ENCODE assay signal across 25 cellular contexts in the genomic region with DNA sequence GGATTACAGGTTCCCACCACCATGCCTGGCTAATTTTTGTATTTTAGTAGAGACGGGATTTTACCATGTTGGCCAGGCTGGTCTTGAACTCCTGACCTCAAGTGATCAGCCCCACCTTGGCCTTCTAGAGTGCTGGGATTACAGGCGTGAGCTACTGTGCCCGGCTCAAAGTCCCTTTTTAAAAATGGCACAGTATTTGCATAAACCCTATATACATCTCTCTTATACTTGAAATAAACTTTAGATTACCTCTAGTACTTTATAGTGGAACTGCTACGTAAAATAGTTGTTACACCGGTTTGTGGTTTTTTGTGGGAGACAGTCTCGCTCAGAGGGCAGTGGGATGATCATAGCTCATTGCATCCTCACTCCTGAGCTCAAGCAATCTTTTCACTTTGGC. TPM values are rescaled to one million over a fixed set of nuclear protein-coding genes. Genes with fewer than 3 reads are reported as not detected.
DNase-seq lines count a peak whose midpoint lies in the region; ATAC-seq, FAIRE-seq and TF ChIP-seq lines count a peak whose summit lies in the region.
"Had no signal": no experiment of that assay in that cellular context is flagged by ENCODE, and none has a peak within 500 bp of the region (broad histone marks: within the 10 kb centered on the region; RNA-seq: fewer than 3 reads in every experiment).

No MANE protein-coding gene starts in this region.

- CTCF ChIA-PET in CD4-positive, alpha-beta T cell (lab: Charles Lee) = interaction anchor here (1.0 kb wide), 1 partner anchor 34 kb away, joined by 3 read pairs; no protein-coding TSS in a partner anchor

- no peak for TF ChIP-seq POLR2A in H54 (IDR thresholded peaks at IDR 0.05; ENCODE audit: low read depth, low read length)

- H3K4me3 ChIP-seq in astrocyte (ENCODE audit: insufficient read depth, low read depth, low read length) (no peak overlapping the region), mucosa of descending colon (no peak overlapping the region)
- H3K4me3 ChIP-seq: BLaER1 treated with 17β-estradiol and CSF1 and Interleukin-3, amounts not matched to agents 10 nM and 100 nM; SJCRH30 had no signal

- POLR2A ChIA-PET in CD4-positive, alpha-beta T cell (lab: Charles Lee) = interaction anchor here (0.5 kb wide), 1 partner anchor 32 kb away, joined by 3 read pairs; no protein-coding TSS in a partner anchor

- H3K27ac ChIP-seq in CD4-positive, alpha-beta T cell (ENCODE audit: low read depth, low read length) = no peak overlapping the region
- no peak overlapping the region for H3K27ac ChIP-seq in astrocyte (ENCODE audit: low read depth, low read length)
- H3K27ac ChIP-seq: 22Rv1; BLaER1 treated with 17β-estradiol and CSF1 and Interleukin-3, amounts not matched to agents 10 nM and 100 nM; KMS-11; SJCRH30 had no signal

- peaks cover 25% of the 10 kb centered on the region for H3K4me1 Mint-ChIP-seq in activated T-cell treated with anti-CD3 and anti-CD28 coated beads, Interleukin-2, amount 50 U/mL, for 24 hours (ENCODE audit: low read depth)
- peaks cover 20% of the 10 kb centered on the region for H3K4me1 Mint-ChIP-seq in CD4-positive, alpha-beta T cell (ENCODE audit: low read depth)
- peaks cover 65% of the 10 kb centered on the region for H3K4me1 Mint-ChIP-seq in astrocyte (ENCODE audit: low read depth, unreplicated experiment)
- H3K4me1 Mint-ChIP-seq: H9 had no signal

- no peaks in the 10 kb centered on the region for H3K27me3 Mint-ChIP-seq in activated T-cell treated with anti-CD3 and anti-CD28 coated beads, Interleukin-2, amount 50 U/mL, for 24 hours
- no peaks in the 10 kb centered on the region for H3K27me3 Mint-ChIP-seq in CD4-positive, alpha-beta T cell
- H3K27me3 Mint-ChIP-seq in astrocyte (ENCODE audit: low read depth, unreplicated experiment) = no peaks in the 10 kb centered on the region

- peaks cover 81% of the 10 kb centered on the region for H4K20me1 ChIP-seq in astrocyte (ENCODE audit: insufficient read depth, low read length)

- H3K27me3 ChIP-seq in CD4-positive, alpha-beta T cell (ENCODE audit: control insufficient read depth, insufficient read depth, low read length) = no peaks in the 10 kb centered on the region
- no peaks in the 10 kb centered on the region for H3K27me3 ChIP-seq in astrocyte (ENCODE audit: insufficient read depth, low read length)
- H3K27me3 ChIP-seq: BLaER1 treated with 17β-estradiol and CSF1 and Interleukin-3, amounts not matched to agents 10 nM and 100 nM; SJCRH30 had no signal

- H3K4me1 ChIP-seq in astrocyte (ENCODE audit: insufficient read depth, low read length) = peaks cover 45% of the 10 kb centered on the region
- peaks cover 29% of the 10 kb centered on the region for H3K4me1 ChIP-seq in mucosa of descending colon (ENCODE audit: low read depth)

- H3K36me3 ChIP-seq in astrocyte (ENCODE audit: insufficient read depth, low read length) = peaks cover 14% of the 10 kb centered on the region
- H3K36me3 ChIP-seq in mucosa of descending colon (ENCODE audit: low read depth) = peaks cover 6% of the 10 kb centered on the region

- ATAC-seq in CD4-positive, alpha-beta T cell (ENCODE audit: poor library complexity) = no peak
- peak; percentile 68 for ATAC-seq in mucosa of descending colon
- ATAC-seq: CD8-positive, alpha-beta T cell had no signal

- H3K4me2 ChIP-seq in astrocyte (ENCODE audit: low read length) = no peak overlapping the region
- H3K4me2 ChIP-seq: KMS-11 had no signal

- no peak for TF ChIP-seq CTCF in CD4-positive, alpha-beta T cell (IDR thresholded peaks at IDR 0.05)
- TF ChIP-seq CTCF in astrocyte (IDR thresholded peaks at IDR 0.05; ENCODE audit: insufficient read depth, low read depth, low read length) (no peak), mucosa of descending colon (IDR thresholded peaks at IDR 0.05) (no peak)

- H3K4me3 Mint-ChIP-seq in activated T-cell treated with anti-CD3 and anti-CD28 coated beads, Interleukin-2, amount 50 U/mL, for 24 hours = no peak overlapping the region
- no peak overlapping the region for H3K4me3 Mint-ChIP-seq in CD4-positive, alpha-beta T cell
- H3K4me3 Mint-ChIP-seq in astrocyte (ENCODE audit: unreplicated experiment) = no peak overlapping the region
- H3K4me3 Mint-ChIP-seq: CD8-positive, alpha-beta T cell; H9; HFFc6 had no signal

- no peak overlapping the region for H2AFZ ChIP-seq in astrocyte (ENCODE audit: low read depth, low read length)

- no peak overlapping the region for H3K9ac ChIP-seq in astrocyte (ENCODE audit: low read length)
- H3K9ac ChIP-seq: BLaER1 treated with 17β-estradiol and CSF1 and Interleukin-3, amounts not matched to agents 10 nM and 100 nM; KMS-11 had no signal

- no peaks in the 10 kb centered on the region for H3K9me3 Mint-ChIP-seq in activated T-cell treated with anti-CD3 and anti-CD28 coated beads, Interleukin-2, amount 50 U/mL, for 24 hours
- H3K9me3 Mint-ChIP-seq in CD4-positive, alpha-beta T cell = no peaks in the 10 kb centered on the region
- H3K9me3 Mint-ChIP-seq in astrocyte (ENCODE audit: unreplicated experiment) = peaks cover 3% of the 10 kb centered on the region
- H3K9me3 Mint-ChIP-seq: CD8-positive, alpha-beta T cell; H9; HFFc6 had no signal

- intact Hi-C loops in CD4-positive, alpha-beta T cell (cut with DNase I, micrococcal nuclease) = no loop called here
- intact Hi-C loops in mucosa of descending colon (cut with DNase I, micrococcal nuclease) = no loop called here

- no peaks in the 10 kb centered on the region for H3K9me3 ChIP-seq in CD4-positive, alpha-beta T cell (ENCODE audit: control insufficient read depth, low read length)
- H3K9me3 ChIP-seq in astrocyte (ENCODE audit: insufficient read depth, low read depth, low read length) (no peaks in the 10 kb centered on the region), mucosa of descending colon (no peaks in the 10 kb centered on the region)
- H3K9me3 ChIP-seq: BLaER1 treated with 17β-estradiol and CSF1 and Interleukin-3, amounts not matched to agents 10 nM and 100 nM; SJCRH30 had no signal

- no peak for FAIRE-seq in astrocyte (lab: Jason Lieb, UNC)
- FAIRE-seq in H54 (lab: Jason Lieb, UNC) = no peak
- FAIRE-seq: GM12891, RCC 7860 had no signal

- peaks cover 87% of the 10 kb centered on the region for H3K36me3 Mint-ChIP-seq in activated T-cell treated with anti-CD3 and anti-CD28 coated beads, Interleukin-2, amount 50 U/mL, for 24 hours (ENCODE audit: low read depth)
- H3K36me3 Mint-ChIP-seq in CD4-positive, alpha-beta T cell (ENCODE audit: low read depth) = peaks cover 52% of the 10 kb centered on the region
- H3K36me3 Mint-ChIP-seq in astrocyte (ENCODE audit: low read depth, unreplicated experiment) = peaks cover 12% of the 10 kb centered on the region

- DNase-seq in activated T-cell treated with anti-CD3 and anti-CD28 coated beads, Interleukin-2, amount 50 U/mL, for 24 hours = no peak
- no peak for DNase-seq in activated T-cell treated with anti-CD3 and anti-CD28 coated beads, Interleukin-2, amount 50 U/mL, for 1 hour
- DNase-seq in CD4-positive, alpha-beta T cell = no peak
- DNase-seq in astrocyte (ENCODE audit: low read depth) (no peak), mucosa of descending colon (peak in 1 of 3 donors; percentile 20), H54 (ENCODE audit: insufficient read length, low spot score) (no peak), NCI-H2171 (lab: John Stamatoyannopoulos, UW) (no peak)
- DNase-seq in activated CD4-positive, CD25-positive, alpha-beta regulatory T cell (lab: John Stamatoyannopoulos, UW) = no peak
- DNase-seq: ACHN; CD8-positive, alpha-beta T cell; DND-41; H9; HFFc6; MV-4-11; NCI-H1105 treated with DMSO at 0.1 percent for 48 hours; NCI-H2081 treated with DMSO at 0.1 percent for 48 hours; NCI-H446; NCI-H526; OCI-M1; SJCRH30 had no signal

- peak overlapping the region; percentile 61 for H3K27ac Mint-ChIP-seq in activated T-cell treated with anti-CD3 and anti-CD28 coated beads, Interleukin-2, amount 50 U/mL, for 24 hours
- peak overlapping the region; percentile 63 for H3K27ac Mint-ChIP-seq in CD4-positive, alpha-beta T cell
- H3K27ac Mint-ChIP-seq in astrocyte (ENCODE audit: unreplicated experiment) = peak overlapping the region; percentile 34
- H3K27ac Mint-ChIP-seq: CD8-positive, alpha-beta T cell; H9; HFFc6 had no signal

- H3K79me2 ChIP-seq in astrocyte (ENCODE audit: insufficient read depth, low read length) = peaks cover 44% of the 10 kb centered on the region

RNA-seq across cellular contexts. Expression of gene IST1, which starts 36.3 kb away (rescaled TPM):
- 100 to 1,000 TPM; 411 to 412 TPM for total RNA-seq in CD4-positive, alpha-beta T cell
- 232 and 241 TPM in 2 replicates for total RNA-seq in astrocyte
- total RNA-seq in mucosa of descending colon = 100 to 1,000 TPM; 223 to 278 (median 228) TPM

RNA-seq across cellular contexts. Expression of gene ZNF821, which starts 47.6 kb away (rescaled TPM):
- 10 to 100 TPM; 17.3 to 18.3 TPM for total RNA-seq in CD4-positive, alpha-beta T cell
- 9.3 and 10.4 TPM in 2 replicates for total RNA-seq in astrocyte
- total RNA-seq in mucosa of descending colon = 10 to 100 TPM; 10.2 to 13.7 (median 12.7) TPM
